In genomic region chr4:140906984-140907962, GRCh38 we compare ENCODE assay signal across 1 cellular context.
TF ChIP-seq lines count a peak whose summit lies in the region.

No MANE protein-coding gene starts in this region.

TF ChIP-seq in SK-N-SH, 30 proteins besides CTCF, POLR2A, EP300 and RAD21 (continued from another document):
- TF ChIP-seq REST (IDR thresholded peaks at IDR 0.05; ENCODE audit: low read depth, low read length): no peak
